In the genomic region with DNA sequence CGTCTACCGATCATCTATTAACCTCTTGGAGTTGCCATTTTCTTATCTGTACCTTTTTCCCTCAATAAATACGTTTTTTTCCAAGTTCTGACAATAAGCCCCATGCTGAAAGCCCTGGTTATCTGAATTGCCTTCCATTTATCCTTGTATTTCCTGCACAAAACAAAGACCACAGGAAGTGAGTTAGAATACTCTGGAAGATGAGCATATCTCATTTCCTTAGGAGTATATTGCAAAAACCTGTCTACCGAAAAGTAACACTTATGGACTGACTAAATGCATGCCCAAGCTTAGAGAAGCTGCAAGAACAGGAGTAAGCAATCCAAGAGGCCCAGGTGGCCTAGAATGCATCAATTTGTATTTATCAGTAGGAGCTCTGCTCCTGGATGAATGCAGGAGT, we compare ENCODE assay signal across 20 cellular contexts. TPM values are rescaled to one million over a fixed set of nuclear protein-coding genes. Genes with fewer than 3 reads are reported as not detected.
DNase-seq lines count a peak whose midpoint lies in the region; ATAC-seq, FAIRE-seq and TF ChIP-seq lines count a peak whose summit lies in the region.
"Had no signal": no experiment of that assay in that cellular context is flagged by ENCODE, and none has a peak within 500 bp of the region (broad histone marks: within the 10 kb centered on the region; RNA-seq: fewer than 3 reads in every experiment).

No MANE protein-coding gene starts in this region.

- FAIRE-seq in endothelial cell of umbilical vein (lab: Jason Lieb, UNC): peak; percentile 49
- FAIRE-seq: GM19239 had no signal

- H2AFZ ChIP-seq in endothelial cell of umbilical vein (ENCODE audit: low read depth, low read length): no peak overlapping the region

- no TSS peak for BruUV-seq in endothelial cell of umbilical vein (replicated peaks; lab: Mats Ljungman, UMichigan)

- no peak overlapping the region for H3K27ac ChIP-seq in RWPE2 (ENCODE audit: poor library complexity, severe bottlenecking)
- no peak overlapping the region for H3K27ac ChIP-seq in endothelial cell of umbilical vein (ENCODE audit: insufficient read depth, low read depth, low read length)
- H3K27ac ChIP-seq: C4-2B, HL-60, Peyer's patch, SJCRH30 had no signal

- H3K36me3 ChIP-seq in RWPE2 (ENCODE audit: low read depth) (no peaks in the 10 kb centered on the region), endothelial cell of umbilical vein (ENCODE audit: control insufficient read depth in 2 of 2, extremely low read depth in 1 of 2, insufficient read depth in 2 of 2, low read length in 2 of 2) (no peaks in the 10 kb centered on the region)
- H3K36me3 ChIP-seq: Peyer's patch, SJCRH30 had no signal

- H3K4me1 ChIP-seq in RWPE2 (ENCODE audit: insufficient read depth, poor library complexity, severe bottlenecking): no peaks in the 10 kb centered on the region
- peaks cover 12% of the 10 kb centered on the region for H3K4me1 ChIP-seq in endothelial cell of umbilical vein (ENCODE audit: control insufficient read depth, extremely low read depth, insufficient read depth, low read length)
- H3K4me1 ChIP-seq: Peyer's patch had no signal

- dilution Hi-C loops in endothelial cell of umbilical vein (cut with MboI; ENCODE audit: extremely low pct_ligation_motif_present, low sequenced_read_pairs): no loop called here

- CTCF ChIA-PET in endothelial cell of umbilical vein (lab: Charles Lee): interaction anchor here (0.5 to 5.3 kb wide), 42 partner anchors 8 to 796 kb away, joined by 3 to 147 read pairs (median 4); partner anchors contain the start of gene DIRAS3

- DNase-seq in ELR (ENCODE audit: low read depth): peak; percentile 30
- no peak for DNase-seq in RWPE2 (ENCODE audit: low spot score)
- DNase-seq in endothelial cell of umbilical vein (ENCODE audit: low read depth, low spot score): peak; percentile 32
- DNase-seq in glomerular endothelial cell (ENCODE audit: extremely low read depth, low read depth, low spot score): peak; percentile 5
- no peak for DNase-seq in GM19240 (ENCODE audit: insufficient read length, low spot score)
- DNase-seq in NCI-H524 treated with DMSO at 0.1 percent for 48 hours (lab: John Stamatoyannopoulos, UW): no peak
- no peak for DNase-seq in mesenteric fat pad (ENCODE audit: low spot score)
- no peak for DNase-seq in GM20000 (ENCODE audit: low spot score)
- DNase-seq: 8988T, GDM1, H9, KG1, NCI-H2227 treated with DMSO at 0.1 percent for 48 hours, Peyer's patch had no signal

- no peaks in the 10 kb centered on the region for H4K20me1 ChIP-seq in endothelial cell of umbilical vein (replicated peaks; ENCODE audit: control insufficient read depth, extremely low read depth, insufficient read depth, low read length)

- no peak overlapping the region for H3K9ac ChIP-seq in endothelial cell of umbilical vein (replicated peaks; ENCODE audit: extremely low read depth, insufficient read depth, low read length)

- peak; percentile 55; the same call in 1 of the 3 replicates for ATAC-seq in RWPE2 (ENCODE audit: low read depth)

- TF ChIP-seq CTCF in RWPE2 (IDR thresholded peaks at IDR 0.05; ENCODE audit: poor library complexity, severe bottlenecking) (peak; percentile 0), endothelial cell of umbilical vein (IDR thresholded peaks at IDR 0.05; ENCODE audit: extremely low read depth in 1 of 2, insufficient read depth in 1 of 2, low read depth in 1 of 2, low read length in 2 of 2) (no peak), GM20000 (IDR thresholded peaks at IDR 0.05; ENCODE audit: extremely low read depth, missing control alignments) (no peak)

- H3K79me2 ChIP-seq in endothelial cell of umbilical vein (ENCODE audit: control insufficient read depth, insufficient read depth, low read length): no peaks in the 10 kb centered on the region

- intact Hi-C loops in endothelial cell of umbilical vein (cut with micrococcal nuclease): loop anchor here (1.0 to 5.0 kb wide), 3 partner anchors 102 to 244 kb away; no protein-coding TSS in a partner anchor

- H3K4me3 ChIP-seq in RWPE2 (ENCODE audit: severe bottlenecking) (no peak overlapping the region), endothelial cell of umbilical vein (replicated peaks in 1 of 3; ENCODE audit: insufficient read depth in 1 of 3, low read depth in 1 of 3, low read length in 3 of 3) (no peak overlapping the region)
- H3K4me3 ChIP-seq: Peyer's patch, SJCRH30 had no signal

- H3K4me2 ChIP-seq in endothelial cell of umbilical vein (ENCODE audit: insufficient read depth, low read length): peak overlapping the region; percentile 32

- H3K27me3 ChIP-seq in RWPE2 (ENCODE audit: insufficient read depth, poor library complexity, severe bottlenecking) (no peaks in the 10 kb centered on the region), endothelial cell of umbilical vein (ENCODE audit: control insufficient read depth in 2 of 2, insufficient read depth in 2 of 2, low read length in 2 of 2) (no peaks in the 10 kb centered on the region)
- H3K27me3 ChIP-seq: Peyer's patch, SJCRH30 had no signal

- no peak for TF ChIP-seq POLR2A in endothelial cell of umbilical vein (IDR thresholded peaks at IDR 0.05; ENCODE audit: low read depth, low read length)

- no peaks in the 10 kb centered on the region for H3K9me1 ChIP-seq in endothelial cell of umbilical vein (replicated peaks; ENCODE audit: control insufficient read depth, extremely low read depth, insufficient read depth, low read length)

- H3K9me3 ChIP-seq in RWPE2 (ENCODE audit: severe bottlenecking) (no peaks in the 10 kb centered on the region), endothelial cell of umbilical vein (replicated peaks; ENCODE audit: control insufficient read depth, insufficient read depth, low read length) (no peaks in the 10 kb centered on the region)
- H3K9me3 ChIP-seq: Peyer's patch, SJCRH30 had no signal

- POLR2A ChIA-PET in endothelial cell of umbilical vein (lab: Charles Lee): no interaction called here

TF ChIP-seq in endothelial cell of umbilical vein, 7 proteins besides CTCF, POLR2A, EP300 and RAD21:
- TF ChIP-seq GATA2 (IDR thresholded peaks at IDR 0.05; ENCODE audit: insufficient read depth, insufficient read length, low read depth, low read length) (peak; percentile 77), POLR2AphosphoS5 (IDR thresholded peaks at IDR 0.05; ENCODE audit: insufficient read depth, low read depth, low read length) (no peak), FOS (IDR thresholded peaks at IDR 0.05; ENCODE audit: borderline replicate concordance, insufficient read depth, low read length) (peak; percentile 54), JUN (IDR thresholded peaks at IDR 0.05; ENCODE audit: borderline replicate concordance, insufficient read depth, insufficient read length, low read depth) (no peak)

RNA-seq across cellular contexts. Expression of gene DIRAS3, which starts 39.9 kb away (rescaled TPM):
- total RNA-seq in endothelial cell of umbilical vein (1.0 and 1.2 TPM in 2 replicates), glomerular endothelial cell (6.2 and 7.9 TPM in 2 replicates), mesenteric fat pad (0.74 TPM)
- 6.7 and 7.6 TPM in 2 replicates for polyA plus RNA-seq in endothelial cell of umbilical vein
- polyA plus RNA-seq in endothelial cell of umbilical vein (2011; cell fraction: cytosol; rRNA removed): 7.3 and 8.1 TPM in 2 replicates
- polyA plus RNA-seq in endothelial cell of umbilical vein (2011; cell fraction: nucleus; rRNA removed): 9.2 and 10.4 TPM in 2 replicates
- polyA plus RNA-seq in endothelial cell of umbilical vein (2012): 1.7 and 4.6 TPM in 2 replicates
- polyA minus RNA-seq in endothelial cell of umbilical vein: 7.2 and 10.0 TPM in 2 replicates
- not detected for polyA minus RNA-seq in endothelial cell of umbilical vein (2011; cell fraction: cytosol; rRNA and poly(A)+ RNA removed)
- polyA minus RNA-seq in endothelial cell of umbilical vein (2011; cell fraction: nucleus; rRNA and poly(A)+ RNA removed): 2.1 and 2.9 TPM in 2 replicates
- total RNA-seq: H9, HT-29, OCI-LY7 had no signal

Comparison
In these comparisons a context has a peak if more than half of its experiments do, and no peak if none do; other contexts are left out.
1. DNase-seq: peak in ELR (single experiment), endothelial cell of umbilical vein (single experiment) and glomerular endothelial cell (single experiment); none in RWPE2 (single experiment), GM19240 (single experiment), NCI-H524 treated with DMSO at 0.1 percent for 48 hours (single experiment), mesenteric fat pad (single experiment) and GM20000 (single experiment).